Comparison of ENCODE assay signal across 1 cellular context in the genomic region with DNA sequence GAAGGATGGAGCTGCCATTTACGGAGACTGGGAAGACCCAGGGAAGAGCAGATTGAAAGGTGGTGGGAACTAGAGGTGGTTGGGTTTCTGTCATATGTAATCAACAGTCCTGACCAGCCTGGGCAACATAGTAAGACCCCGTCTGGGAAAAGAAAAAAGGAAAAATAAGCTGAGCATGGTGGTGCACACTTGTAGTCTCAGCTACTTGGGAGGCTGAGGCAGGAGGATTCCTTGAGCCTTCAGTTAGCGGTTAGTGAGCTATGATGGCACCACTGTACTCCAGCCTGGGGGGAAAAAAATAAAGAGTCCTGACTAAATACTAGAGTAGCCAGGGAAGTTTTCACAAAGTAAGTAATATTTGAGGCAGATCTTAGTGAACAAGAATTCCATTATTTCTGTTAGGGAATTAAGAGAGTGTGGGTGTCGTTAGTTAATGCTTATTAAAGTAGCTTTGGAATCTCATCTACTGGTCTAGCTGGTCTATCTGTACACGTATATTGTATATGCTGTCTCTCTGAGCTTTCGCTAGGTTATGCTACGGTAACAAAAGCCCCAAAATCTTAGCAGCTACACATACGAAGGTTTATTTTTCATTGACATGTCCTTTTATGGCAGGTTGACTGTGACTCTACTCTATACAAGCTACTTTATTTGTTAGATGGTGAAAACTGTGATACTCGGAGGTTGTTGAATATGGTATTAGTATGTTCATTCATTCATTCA.
A peak's percentile ranks its signal among the peaks of the same experiment; 100 is the strongest.
TF ChIP-seq lines count a peak whose summit lies in the region.

No MANE protein-coding gene starts in this region.

TF ChIP-seq in HepG2, 621 proteins besides CTCF, POLR2A, EP300 and RAD21 (continued from another document and continues in another):
- TF ChIP-seq, protein P1, sequence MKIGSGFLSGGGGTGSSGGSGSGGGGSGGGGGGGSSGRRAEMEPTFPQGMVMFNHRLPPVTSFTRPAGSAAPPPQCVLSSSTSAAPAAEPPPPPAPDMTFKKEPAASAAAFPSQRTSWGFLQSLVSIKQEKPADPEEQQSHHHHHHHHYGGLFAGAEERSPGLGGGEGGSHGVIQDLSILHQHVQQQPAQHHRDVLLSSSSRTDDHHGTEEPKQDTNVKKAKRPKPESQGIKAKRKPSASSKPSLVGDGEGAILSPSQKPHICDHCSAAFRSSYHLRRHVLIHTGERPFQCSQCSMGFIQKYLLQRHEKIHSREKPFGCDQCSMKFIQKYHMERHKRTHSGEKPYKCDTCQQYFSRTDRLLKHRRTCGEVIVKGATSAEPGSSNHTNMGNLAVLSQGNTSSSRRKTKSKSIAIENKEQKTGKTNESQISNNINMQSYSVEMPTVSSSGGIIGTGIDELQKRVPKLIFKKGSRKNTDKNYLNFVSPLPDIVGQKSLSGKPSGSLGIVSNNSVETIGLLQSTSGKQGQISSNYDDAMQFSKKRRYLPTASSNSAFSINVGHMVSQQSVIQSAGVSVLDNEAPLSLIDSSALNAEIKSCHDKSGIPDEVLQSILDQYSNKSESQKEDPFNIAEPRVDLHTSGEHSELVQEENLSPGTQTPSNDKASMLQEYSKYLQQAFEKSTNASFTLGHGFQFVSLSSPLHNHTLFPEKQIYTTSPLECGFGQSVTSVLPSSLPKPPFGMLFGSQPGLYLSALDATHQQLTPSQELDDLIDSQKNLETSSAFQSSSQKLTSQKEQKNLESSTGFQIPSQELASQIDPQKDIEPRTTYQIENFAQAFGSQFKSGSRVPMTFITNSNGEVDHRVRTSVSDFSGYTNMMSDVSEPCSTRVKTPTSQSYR (CRISPR knock-in tag; IDR thresholded peaks at IDR 0.05; ENCODE audit: borderline replicate concordance) = no peak
- TF ChIP-seq CBX2 (IDR thresholded peaks at IDR 0.05; ENCODE audit: low read depth, low read length) (no peak), CBX2 (CRISPR knock-in tag; IDR thresholded peaks at IDR 0.05; ENCODE audit: low read depth) (no peak), MLXIP (CRISPR knock-in tag; IDR thresholded peaks at IDR 0.05; ENCODE audit: borderline replicate concordance) (no peak), NFE2 (CRISPR knock-in tag; IDR thresholded peaks at IDR 0.05) (no peak), ZC3H13 (CRISPR knock-in tag; IDR thresholded peaks at IDR 0.05) (no peak), SNRNP70 (IDR thresholded peaks at IDR 0.05; ENCODE audit: low read depth, low read length) (no peak), ZNF784 (CRISPR knock-in tag; IDR thresholded peaks at IDR 0.05; ENCODE audit: borderline replicate concordance) (no peak), ZNF737 (CRISPR knock-in tag; IDR thresholded peaks at IDR 0.05; ENCODE audit: borderline replicate concordance) (no peak), HMGXB3 (CRISPR knock-in tag; IDR thresholded peaks at IDR 0.05; ENCODE audit: borderline replicate concordance) (0 out of 2 replicates have a peak, but pooled peaks have one; percentile 21), ZKSCAN8 (CRISPR knock-in tag; IDR thresholded peaks at IDR 0.05; ENCODE audit: borderline replicate concordance) (no peak)
- TF ChIP-seq, protein P2, sequence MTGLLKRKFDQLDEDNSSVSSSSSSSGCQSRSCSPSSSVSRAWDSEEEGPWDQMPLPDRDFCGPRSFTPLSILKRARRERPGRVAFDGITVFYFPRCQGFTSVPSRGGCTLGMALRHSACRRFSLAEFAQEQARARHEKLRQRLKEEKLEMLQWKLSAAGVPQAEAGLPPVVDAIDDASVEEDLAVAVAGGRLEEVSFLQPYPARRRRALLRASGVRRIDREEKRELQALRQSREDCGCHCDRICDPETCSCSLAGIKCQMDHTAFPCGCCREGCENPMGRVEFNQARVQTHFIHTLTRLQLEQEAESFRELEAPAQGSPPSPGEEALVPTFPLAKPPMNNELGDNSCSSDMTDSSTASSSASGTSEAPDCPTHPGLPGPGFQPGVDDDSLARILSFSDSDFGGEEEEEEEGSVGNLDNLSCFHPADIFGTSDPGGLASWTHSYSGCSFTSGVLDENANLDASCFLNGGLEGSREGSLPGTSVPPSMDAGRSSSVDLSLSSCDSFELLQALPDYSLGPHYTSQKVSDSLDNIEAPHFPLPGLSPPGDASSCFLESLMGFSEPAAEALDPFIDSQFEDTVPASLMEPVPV (CRISPR knock-in tag; IDR thresholded peaks at IDR 0.05) = peak; percentile 12; the same call in 1 of the 2 replicates
- TF ChIP-seq, protein P3, sequence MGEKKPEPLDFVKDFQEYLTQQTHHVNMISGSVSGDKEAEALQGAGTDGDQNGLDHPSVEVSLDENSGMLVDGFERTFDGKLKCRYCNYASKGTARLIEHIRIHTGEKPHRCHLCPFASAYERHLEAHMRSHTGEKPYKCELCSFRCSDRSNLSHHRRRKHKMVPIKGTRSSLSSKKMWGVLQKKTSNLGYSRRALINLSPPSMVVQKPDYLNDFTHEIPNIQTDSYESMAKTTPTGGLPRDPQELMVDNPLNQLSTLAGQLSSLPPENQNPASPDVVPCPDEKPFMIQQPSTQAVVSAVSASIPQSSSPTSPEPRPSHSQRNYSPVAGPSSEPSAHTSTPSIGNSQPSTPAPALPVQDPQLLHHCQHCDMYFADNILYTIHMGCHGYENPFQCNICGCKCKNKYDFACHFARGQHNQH (CRISPR knock-in tag; IDR thresholded peaks at IDR 0.05) = no peak
- TF ChIP-seq, protein P4, sequence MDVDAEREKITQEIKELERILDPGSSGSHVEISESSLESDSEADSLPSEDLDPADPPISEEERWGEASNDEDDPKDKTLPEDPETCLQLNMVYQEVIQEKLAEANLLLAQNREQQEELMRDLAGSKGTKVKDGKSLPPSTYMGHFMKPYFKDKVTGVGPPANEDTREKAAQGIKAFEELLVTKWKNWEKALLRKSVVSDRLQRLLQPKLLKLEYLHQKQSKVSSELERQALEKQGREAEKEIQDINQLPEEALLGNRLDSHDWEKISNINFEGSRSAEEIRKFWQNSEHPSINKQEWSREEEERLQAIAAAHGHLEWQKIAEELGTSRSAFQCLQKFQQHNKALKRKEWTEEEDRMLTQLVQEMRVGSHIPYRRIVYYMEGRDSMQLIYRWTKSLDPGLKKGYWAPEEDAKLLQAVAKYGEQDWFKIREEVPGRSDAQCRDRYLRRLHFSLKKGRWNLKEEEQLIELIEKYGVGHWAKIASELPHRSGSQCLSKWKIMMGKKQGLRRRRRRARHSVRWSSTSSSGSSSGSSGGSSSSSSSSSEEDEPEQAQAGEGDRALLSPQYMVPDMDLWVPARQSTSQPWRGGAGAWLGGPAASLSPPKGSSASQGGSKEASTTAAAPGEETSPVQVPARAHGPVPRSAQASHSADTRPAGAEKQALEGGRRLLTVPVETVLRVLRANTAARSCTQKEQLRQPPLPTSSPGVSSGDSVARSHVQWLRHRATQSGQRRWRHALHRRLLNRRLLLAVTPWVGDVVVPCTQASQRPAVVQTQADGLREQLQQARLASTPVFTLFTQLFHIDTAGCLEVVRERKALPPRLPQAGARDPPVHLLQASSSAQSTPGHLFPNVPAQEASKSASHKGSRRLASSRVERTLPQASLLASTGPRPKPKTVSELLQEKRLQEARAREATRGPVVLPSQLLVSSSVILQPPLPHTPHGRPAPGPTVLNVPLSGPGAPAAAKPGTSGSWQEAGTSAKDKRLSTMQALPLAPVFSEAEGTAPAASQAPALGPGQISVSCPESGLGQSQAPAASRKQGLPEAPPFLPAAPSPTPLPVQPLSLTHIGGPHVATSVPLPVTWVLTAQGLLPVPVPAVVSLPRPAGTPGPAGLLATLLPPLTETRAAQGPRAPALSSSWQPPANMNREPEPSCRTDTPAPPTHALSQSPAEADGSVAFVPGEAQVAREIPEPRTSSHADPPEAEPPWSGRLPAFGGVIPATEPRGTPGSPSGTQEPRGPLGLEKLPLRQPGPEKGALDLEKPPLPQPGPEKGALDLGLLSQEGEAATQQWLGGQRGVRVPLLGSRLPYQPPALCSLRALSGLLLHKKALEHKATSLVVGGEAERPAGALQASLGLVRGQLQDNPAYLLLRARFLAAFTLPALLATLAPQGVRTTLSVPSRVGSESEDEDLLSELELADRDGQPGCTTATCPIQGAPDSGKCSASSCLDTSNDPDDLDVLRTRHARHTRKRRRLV (CRISPR knock-in tag; IDR thresholded peaks at IDR 0.05) = peak; percentile 50; the same call in 1 of the 2 replicates
- TF ChIP-seq, protein P5, sequence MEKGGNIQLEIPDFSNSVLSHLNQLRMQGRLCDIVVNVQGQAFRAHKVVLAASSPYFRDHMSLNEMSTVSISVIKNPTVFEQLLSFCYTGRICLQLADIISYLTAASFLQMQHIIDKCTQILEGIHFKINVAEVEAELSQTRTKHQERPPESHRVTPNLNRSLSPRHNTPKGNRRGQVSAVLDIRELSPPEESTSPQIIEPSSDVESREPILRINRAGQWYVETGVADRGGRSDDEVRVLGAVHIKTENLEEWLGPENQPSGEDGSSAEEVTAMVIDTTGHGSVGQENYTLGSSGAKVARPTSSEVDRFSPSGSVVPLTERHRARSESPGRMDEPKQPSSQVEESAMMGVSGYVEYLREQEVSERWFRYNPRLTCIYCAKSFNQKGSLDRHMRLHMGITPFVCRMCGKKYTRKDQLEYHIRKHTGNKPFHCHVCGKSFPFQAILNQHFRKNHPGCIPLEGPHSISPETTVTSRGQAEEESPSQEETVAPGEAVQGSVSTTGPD (CRISPR knock-in tag; IDR thresholded peaks at IDR 0.05) = peak; percentile 12; the same call in 1 of the 2 replicates
